15 cellular contexts compared by ENCODE assay signal in the genomic region with DNA sequence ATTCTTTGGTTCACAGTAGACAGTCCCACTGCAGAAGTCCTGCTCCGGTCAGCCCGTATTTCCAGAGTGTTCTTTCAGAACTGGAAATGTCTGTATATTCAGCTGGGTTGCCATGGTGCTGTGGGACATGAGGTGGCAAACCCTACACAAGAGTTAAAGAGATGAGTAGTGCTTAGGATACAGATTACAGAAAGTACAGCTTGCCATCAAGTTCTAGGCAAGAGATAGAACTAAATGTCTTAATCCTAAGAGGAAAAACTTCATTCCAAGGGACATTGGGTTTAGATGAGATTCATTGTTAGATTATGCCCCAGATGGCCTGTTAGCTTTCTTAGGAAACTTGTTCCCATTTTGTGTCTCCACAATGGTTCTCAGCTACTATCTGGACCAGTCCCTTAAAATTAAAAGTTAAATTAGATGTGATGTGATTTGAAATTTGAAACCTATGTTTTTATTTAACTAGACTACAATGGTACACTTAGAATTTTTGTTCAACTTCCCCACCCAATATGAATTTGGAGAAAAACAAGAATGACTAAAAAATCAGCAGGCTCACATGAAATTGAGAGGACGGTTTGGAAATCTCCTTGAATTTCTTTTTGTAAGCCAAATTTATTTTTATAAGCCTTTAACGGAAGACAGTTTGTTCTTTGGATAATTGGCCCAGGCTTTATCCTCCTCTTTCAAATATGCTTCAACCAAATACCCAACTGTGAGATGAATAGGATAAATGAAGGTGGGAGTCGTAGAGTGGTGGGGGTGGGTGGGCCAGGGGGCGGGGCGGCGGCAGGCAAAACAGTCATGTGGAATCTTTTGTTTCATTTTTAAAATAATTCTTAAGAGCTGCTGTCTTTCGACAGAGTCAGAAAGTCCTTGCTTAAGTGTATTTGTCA.
DNase-seq lines count a peak whose midpoint lies in the region; ATAC-seq and TF ChIP-seq lines count a peak whose summit lies in the region.
"Had no signal": no experiment of that assay in that cellular context is flagged by ENCODE, and none has a peak within 500 bp of the region (broad histone marks: within the 10 kb centered on the region; RNA-seq: fewer than 3 reads in every experiment).

No MANE protein-coding gene starts in this region.

- H3K4me3 ChIP-seq in AG09309 (ENCODE audit: control insufficient read depth, low read depth, low read length) (peak overlapping the region; percentile 32), ascending aorta (peak overlapping the region; percentile 10 to 59), gastroesophageal sphincter (peak overlapping the region; percentile 39 to 46), OCI-LY7 (ENCODE audit: low read depth, low read length, poor library complexity, severe bottlenecking) (no peak overlapping the region)
- H3K4me3 ChIP-seq: HAP-1 had no signal

- CTCF ChIA-PET in activated CD4-positive, alpha-beta T cell treated with anti-CD3 and anti-CD28 coated beads for 36 hours (lab: Charles Lee) = interaction anchor here (0.5 to 0.7 kb wide), 2 partner anchors 25 to 320 kb away, joined by 3 read pairs; no protein-coding TSS in a partner anchor
- CTCF ChIA-PET in OCI-LY7 (lab: Charles Lee; ENCODE audit: unreplicated experiment) = no interaction called here

- TF ChIP-seq CTCF in AG09309 (IDR thresholded peaks at IDR 0.05; ENCODE audit: control insufficient read depth, insufficient read depth, low read depth, low read length, missing control alignments) (no peak), ascending aorta (IDR thresholded peaks at IDR 0.05) (no peak), gastroesophageal sphincter (IDR thresholded peaks at IDR 0.05) (no peak), OCI-LY7 (conservative IDR thresholded peaks at IDR 0.05; ENCODE audit: low read length) (no peak)

- no peaks in the 10 kb centered on the region for H3K36me3 Mint-ChIP-seq in activated CD4-positive, alpha-beta T cell treated with anti-CD3 and anti-CD28 coated beads for 36 hours (ENCODE audit: low read depth)

- H3K4me1 Mint-ChIP-seq in activated CD4-positive, alpha-beta T cell treated with anti-CD3 and anti-CD28 coated beads for 36 hours = peaks cover 13% of the 10 kb centered on the region
- H3K4me1 Mint-ChIP-seq: B cell had no signal

- POLR2A ChIA-PET in activated CD4-positive, alpha-beta T cell treated with anti-CD3 and anti-CD28 coated beads for 36 hours (lab: Charles Lee) = no interaction called here
- POLR2A ChIA-PET in OCI-LY7 (lab: Charles Lee) = no interaction called here

- no peak for TF ChIP-seq POLR2A in gastroesophageal sphincter (IDR thresholded peaks at IDR 0.05)

- no peaks in the 10 kb centered on the region for H3K9me3 Mint-ChIP-seq in activated CD4-positive, alpha-beta T cell treated with anti-CD3 and anti-CD28 coated beads for 36 hours (ENCODE audit: low read depth)

- no peak overlapping the region for H3K4me3 Mint-ChIP-seq in activated CD4-positive, alpha-beta T cell treated with anti-CD3 and anti-CD28 coated beads for 36 hours
- H3K4me3 Mint-ChIP-seq: B cell had no signal

- no peaks in the 10 kb centered on the region for H4K20me1 ChIP-seq in OCI-LY7 (ENCODE audit: insufficient read depth, low read length)

- H3K4me1 ChIP-seq in ascending aorta = peaks cover 3 to 14% of the 10 kb centered on the region in 2 donors
- H3K4me1 ChIP-seq in gastroesophageal sphincter = peaks cover 4 to 33% (median 4%) of the 10 kb centered on the region in 3 donors
- H3K4me1 ChIP-seq in OCI-LY7 (ENCODE audit: insufficient read depth, low read length, poor library complexity, severe bottlenecking) = no peaks in the 10 kb centered on the region

- WGBS in gastroesophageal sphincter (ENCODE audit: low coverage in 1 of 2), 2 donors = 23 to 38% methylated on average over 5 to 8 of the region's 9 CpGs

- DNase-seq in AG09309 (ENCODE audit: low read depth) (no peak), ascending aorta (ENCODE audit: low spot score in 2 of 2) (no peak), sciatic nerve (ENCODE audit: low spot score) (no peak), OCI-LY7 (ENCODE audit: low spot score) (no peak), MV-4-11 (lab: John Stamatoyannopoulos, UW) (no peak)
- DNase-seq in activated CD4-positive, alpha-beta T cell treated with anti-CD3 and anti-CD28 coated beads for 36 hours = no peak
- DNase-seq: activated CD4-positive, alpha-beta T cell treated with anti-CD3 and anti-CD28 coated beads for 1 hour; activated effector memory CD4-positive, alpha-beta T cell treated with anti-CD3 and anti-CD28 coated beads, Interleukin-2, amount 50 U/mL, for 16 hours; effector CD8-positive, alpha-beta T cell; NCI-H226; SHP77 treated with DMSO at 0.1 percent for 48 hours had no signal

- no peak overlapping the region for H3K27ac Mint-ChIP-seq in activated CD4-positive, alpha-beta T cell treated with anti-CD3 and anti-CD28 coated beads for 36 hours
- H3K27ac Mint-ChIP-seq: B cell had no signal

- ATAC-seq in gastroesophageal sphincter = peak; percentile 65
- peak; percentile 67 for ATAC-seq in sciatic nerve
- no peak for ATAC-seq in activated CD4-positive, alpha-beta T cell treated with anti-CD3 and anti-CD28 coated beads for 36 hours
- ATAC-seq in HG03280 (IDR thresholded peaks at IDR 0.05; ENCODE audit: unreplicated experiment) = no peak

- H3K27me3 ChIP-seq in ascending aorta (no peaks in the 10 kb centered on the region), gastroesophageal sphincter (no peaks in the 10 kb centered on the region)

- H2AFZ ChIP-seq in OCI-LY7 (ENCODE audit: low read length) = no peak overlapping the region

- H3K27ac ChIP-seq in ascending aorta = peak overlapping the region; percentile 60 to 82
- H3K27ac ChIP-seq in gastroesophageal sphincter = peak overlapping the region; percentile 59 to 75 (median 66)
- no peak overlapping the region for H3K27ac ChIP-seq in OCI-LY7 (ENCODE audit: low read depth, low read length, poor library complexity, severe bottlenecking)

- no peaks in the 10 kb centered on the region for H3K9me2 ChIP-seq in OCI-LY7 (ENCODE audit: insufficient read depth, low read length)

- no TSS peak for BruUV-seq in OCI-LY7 (replicated peaks; lab: Mats Ljungman, UMichigan)

- TF ChIP-seq EP300 in gastroesophageal sphincter (IDR thresholded peaks at IDR 0.05) = no peak

- H3K36me3 ChIP-seq in ascending aorta = no peaks in the 10 kb centered on the region
- H3K36me3 ChIP-seq in gastroesophageal sphincter = no peaks in the 10 kb centered on the region
- no peaks in the 10 kb centered on the region for H3K36me3 ChIP-seq in OCI-LY7 (ENCODE audit: insufficient read depth, low read length)
- H3K36me3 ChIP-seq: HAP-1 had no signal

- H3K9me3 ChIP-seq in ascending aorta (no peaks in the 10 kb centered on the region), gastroesophageal sphincter (no peaks in the 10 kb centered on the region), OCI-LY7 (ENCODE audit: low read length) (no peaks in the 10 kb centered on the region)
- H3K9me3 ChIP-seq: HAP-1 had no signal

- intact Hi-C loops in ascending aorta (cut with DNase I) = no loop called here
- intact Hi-C loops in sciatic nerve (cut with DNase I) = no loop called here
- intact Hi-C loops in activated CD4-positive, alpha-beta T cell treated with anti-CD3 and anti-CD28 coated beads for 36 hours (cut with DNase I, micrococcal nuclease) = no loop called here
- intact Hi-C loops in OCI-LY7 (cut with micrococcal nuclease; ENCODE audit: unreplicated experiment) = no loop called here

- peaks cover 26% of the 10 kb centered on the region for H3K27me3 Mint-ChIP-seq in activated CD4-positive, alpha-beta T cell treated with anti-CD3 and anti-CD28 coated beads for 36 hours
- H3K27me3 Mint-ChIP-seq: B cell had no signal

- no peak overlapping the region for H3K4me2 ChIP-seq in OCI-LY7 (ENCODE audit: low read length)

- H3K79me2 ChIP-seq in OCI-LY7 (ENCODE audit: insufficient read depth, low read depth, low read length) = no peaks in the 10 kb centered on the region

Comparison
In these comparisons a context has a peak if more than half of its experiments do, and no peak if none do; other contexts are left out.
1. ATAC-seq: peak in gastroesophageal sphincter (single experiment) and sciatic nerve (single experiment); none in activated CD4-positive, alpha-beta T cell treated with anti-CD3 and anti-CD28 coated beads for 36 hours (single experiment) and HG03280 (single experiment).